ENCODE assay signal across 8 cellular contexts in genomic region chr7:102875700-102876192, GRCh38. TPM values are rescaled to one million over a fixed set of nuclear protein-coding genes. Genes with fewer than 3 reads are reported as not detected.
A peak's percentile ranks its signal among the peaks of the same experiment; 100 is the strongest.
DNase-seq lines count a peak whose midpoint lies in the region; ATAC-seq and TF ChIP-seq lines count a peak whose summit lies in the region.

No MANE protein-coding gene starts in this region.

- no peak for ATAC-seq in GM19351 (IDR thresholded peaks at IDR 0.05; ENCODE audit: unreplicated experiment)

- DNase-seq in AG04449 (ENCODE audit: low read depth, low spot score) (peak; percentile 98), LHCN-M2 (ENCODE audit: low read depth) (peak; percentile 100), amniotic stem cell (lab: John Stamatoyannopoulos, UW) (peak; percentile 90), myocyte (ENCODE audit: low read depth) (peak; percentile 100), NCI-H510A (lab: John Stamatoyannopoulos, UW) (no peak), NCI-H82 (lab: John Stamatoyannopoulos, UW) (no peak), occipital lobe (lab: John Stamatoyannopoulos, UW) (no peak)

- CTCF ChIA-PET in AG04449 (lab: Yijun Ruan, JAX): interaction anchor here (0.9 to 1.4 kb wide), 3 partner anchors 9 to 61 kb away, joined by 3 read pairs; no protein-coding TSS in a partner anchor

- no peak overlapping the region for H3K4me3 ChIP-seq in AG04449 (ENCODE audit: low read depth, low read length)

- POLR2A ChIA-PET in AG04449 (lab: Yijun Ruan, JAX): interaction anchor here (1.5 to 2.3 kb wide), 2 partner anchors 16 to 199 kb away, joined by 4 to 7 read pairs; partner anchors contain the start of genes ARMC10 and FBXL13

- peak; percentile 2 for TF ChIP-seq CTCF in AG04449 (IDR thresholded peaks at IDR 0.05; ENCODE audit: insufficient read depth, low read length, missing control alignments)

RNA-seq across cellular contexts. Expression of gene LRRC17, which starts 37.1 kb away (rescaled TPM):
- total RNA-seq in LHCN-M2 (2014; rRNA removed) (1,139 and 1,308 TPM in 2 replicates), myocyte (533 and 907 TPM in 2 replicates), occipital lobe (27.0 TPM)
- polyA plus RNA-seq in LHCN-M2 (2012): 473 TPM
- 245 TPM for polyA plus RNA-seq in myocyte (2012)

Comparison
In these comparisons a context has a peak if more than half of its experiments do, and no peak if none do; other contexts are left out.
1. DNase-seq: peak in AG04449 (single experiment), LHCN-M2 (single experiment), amniotic stem cell (single experiment) and myocyte (single experiment); none in NCI-H510A (single experiment), NCI-H82 (single experiment) and occipital lobe (single experiment).
2. RNA of gene LRRC17, which starts 37.1 kb away (total RNA-seq): 1,139 to 1,308 TPM in LHCN-M2 and 533 to 907 TPM in myocyte; 27.0 TPM in occipital lobe (single experiment); every median in the first group is over 10 times any median in the second.